Comparison of ENCODE assay signal across 20 cellular contexts in the genomic region with DNA sequence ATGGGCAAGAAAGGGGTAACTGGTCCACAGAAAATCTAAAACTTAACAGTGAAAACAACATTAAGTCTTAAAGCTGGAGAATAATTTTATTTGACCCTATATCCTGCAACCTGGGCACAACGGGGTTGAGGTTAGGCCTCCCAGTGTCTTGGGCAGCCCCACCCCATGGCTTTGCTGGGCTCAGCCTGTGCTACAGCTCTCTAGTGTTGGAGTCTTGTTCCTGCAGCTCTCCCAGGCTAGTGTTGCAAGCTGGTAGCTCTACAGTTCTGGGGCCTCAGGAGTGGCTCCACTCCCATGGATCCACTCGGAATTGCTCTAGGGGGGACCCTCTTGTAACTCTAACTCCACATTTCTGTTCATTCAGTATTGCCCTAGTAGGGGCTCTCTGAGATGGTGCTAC.
"Had no signal": no experiment of that assay in that cellular context is flagged by ENCODE, and none has a peak within 500 bp of the region (broad histone marks: within the 10 kb centered on the region; RNA-seq: fewer than 3 reads in every experiment).

No MANE protein-coding gene starts in this region.

- H3K36me3 ChIP-seq: left ventricle myocardium inferior, prostate gland, spleen had no signal

- H3K27ac ChIP-seq: left ventricle myocardium inferior, prostate gland, spleen had no signal

- FAIRE-seq: endometrium had no signal

- H3K27me3 ChIP-seq: spleen had no signal

- H3K4me1 ChIP-seq: prostate gland had no signal

- ATAC-seq: activated CD4-positive, alpha-beta T cell treated with anti-CD3 and anti-CD28 coated beads for 36 hours; activated naive CD4-positive, alpha-beta T cell treated with anti-CD3 and anti-CD28 coated beads, Interleukin-2, amount 50 U/mL, for 72 hours; activated T-helper 17 cell treated with anti-CD3 and anti-CD28 coated beads, Interleukin-2, amount 50 U/mL, for 72 hours; stimulated activated naive CD8-positive, alpha-beta T cell treated with anti-CD3 and anti-CD28 coated beads, Interleukin-15, Interleukin-2, amounts not matched to agents 100 U/mL and 50 U/mL, for 24 hours had no signal

- H3K9me3 ChIP-seq: left ventricle myocardium inferior, prostate gland, spleen had no signal

- H3K4me3 ChIP-seq: left ventricle myocardium inferior, prostate gland, spleen had no signal

- DNase-seq: activated B cell treated with CpG ODN at 0.5 μM for 24 hours; activated CD4-positive, alpha-beta T cell treated with anti-CD3 and anti-CD28 coated beads for 36 hours; activated CD4-positive, alpha-beta T cell treated with anti-CD3 and anti-CD28 coated beads, Interleukin-2, amount 50 U/mL, for 4 hours; activated CD8-positive, alpha-beta memory T cell treated with anti-CD3 and anti-CD28 coated beads for 24 hours; activated CD8-positive, alpha-beta memory T cell treated with anti-CD3 and anti-CD28 coated beads, Interleukin-2, amount 50 U/mL, for 4 hours; activated T-cell treated with anti-CD3 and anti-CD28 coated beads, Interleukin-2, amount 50 U/mL, for 24 hours; aorta; effector CD4-positive, alpha-beta T cell; foreskin melanocyte; immature natural killer cell; kidney glomerular epithelial cell; left ventricle myocardium inferior; midbrain; spleen; stimulated activated CD4-positive, alpha-beta T cell treated with anti-CD3 and anti-CD28 coated beads, Interleukin-4, amount 100 ng/mL, for 1 hour; stimulated activated naive CD8-positive, alpha-beta T cell treated with anti-CD3 and anti-CD28 coated beads, Interleukin-15, Interleukin-2, amounts not matched to agents 100 U/mL and 50 U/mL, for 24 hours had no signal
